Comparison of ENCODE assay signal across 23 cellular contexts in the genomic region with DNA sequence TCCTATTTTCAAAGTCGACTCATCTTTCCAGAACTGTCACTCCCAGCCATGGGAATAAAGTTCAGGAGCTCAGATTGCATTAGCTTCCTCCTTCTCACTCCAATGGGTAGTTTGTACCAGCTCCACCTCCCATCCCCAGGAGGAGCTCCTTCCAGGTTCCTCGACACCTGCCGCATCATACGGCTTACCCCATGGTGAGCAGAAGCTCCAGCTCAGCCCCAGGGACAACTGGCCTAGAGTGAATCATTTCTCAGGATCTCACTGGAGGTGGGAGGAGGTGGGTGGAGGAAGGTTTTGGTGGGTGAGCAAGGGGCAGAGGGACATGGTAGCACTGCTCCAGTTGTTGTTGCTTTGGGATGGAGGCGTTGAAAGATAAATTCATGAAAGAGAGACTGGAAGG.
"Had no signal": no experiment of that assay in that cellular context is flagged by ENCODE, and none has a peak within 500 bp of the region (broad histone marks: within the 10 kb centered on the region; RNA-seq: fewer than 3 reads in every experiment).

No MANE protein-coding gene starts in this region.

- H3K27ac ChIP-seq: breast epithelium had no signal

- H3K27me3 ChIP-seq: breast epithelium had no signal

- H3K9me3 ChIP-seq: breast epithelium had no signal

- H3K27ac Mint-ChIP-seq: activated CD8-positive, alpha-beta T cell treated with anti-CD3 and anti-CD28 coated beads, Interleukin-2, amount 10 ng/mL, durations not matched to agents 7 days and 5 days; activated naive CD4-positive, alpha-beta T cell treated with anti-CD3 and anti-CD28 coated beads, Interleukin-2, amount 50 U/mL, for 24 hours; T-helper 17 cell; WTC11 had no signal

- H3K4me1 ChIP-seq: breast epithelium had no signal

- H3K36me3 Mint-ChIP-seq: activated naive CD4-positive, alpha-beta T cell treated with anti-CD3 and anti-CD28 coated beads, Interleukin-2, amount 50 U/mL, for 24 hours; WTC11 had no signal

- DNase-seq: activated CD4-positive, alpha-beta T cell treated with anti-CD3 and anti-CD28 coated beads for 48 hours; activated CD4-positive, alpha-beta T cell treated with anti-CD3 and anti-CD28 coated beads, Interleukin-2, amount 50 U/mL, for 4 hours; activated CD4-positive, CD25-positive, alpha-beta regulatory T cell treated with anti-CD3 and anti-CD28 coated beads, Interleukin-2, amount 50 U/mL, for 72 hours; activated CD8-positive, alpha-beta memory T cell treated with anti-CD3 and anti-CD28 coated beads, Interleukin-2, amount 50 U/mL, for 48 hours; activated CD8-positive, alpha-beta T cell treated with anti-CD3 and anti-CD28 coated beads, Interleukin-2, amount 10 ng/mL, durations not matched to agents 7 days and 5 days; activated effector memory CD4-positive, alpha-beta T cell treated with Interleukin-2 at 50 U/mL for 16 hours; activated naive CD4-positive, alpha-beta T cell; activated T-cell treated with anti-CD3 and anti-CD28 coated beads, Interleukin-2, amount 50 U/mL, for 1 hour; aorta; Kasumi-1; NCI-H1048; NCI-H146; NCI-H187 treated with DMSO at 0.1 percent for 48 hours; NCI-H2081 treated with DMSO at 0.1 percent for 48 hours; NCI-H446; NCI-H524; SHP77 treated with DMSO at 0.1 percent for 48 hours; T-helper 17 cell; T-helper 9 cell had no signal

- H3K4me3 ChIP-seq: breast epithelium had no signal

- ATAC-seq: activated CD8-positive, alpha-beta T cell treated with anti-CD3 and anti-CD28 coated beads, Interleukin-2, amount 10 ng/mL, durations not matched to agents 7 days and 5 days; T-helper 17 cell; WTC11 had no signal

- FAIRE-seq: RCC 7860 had no signal

- H3K36me3 ChIP-seq: breast epithelium had no signal

- H3K4me3 Mint-ChIP-seq: activated CD8-positive, alpha-beta T cell treated with anti-CD3 and anti-CD28 coated beads, Interleukin-2, amount 10 ng/mL, durations not matched to agents 7 days and 5 days; activated naive CD4-positive, alpha-beta T cell treated with anti-CD3 and anti-CD28 coated beads, Interleukin-2, amount 50 U/mL, for 24 hours; WTC11 had no signal

- H3K9me3 Mint-ChIP-seq: activated naive CD4-positive, alpha-beta T cell treated with anti-CD3 and anti-CD28 coated beads, Interleukin-2, amount 50 U/mL, for 24 hours; WTC11 had no signal

- H3K4me1 Mint-ChIP-seq: T-helper 17 cell had no signal
